ENCODE assay signal across 1 cellular context in the genomic region with DNA sequence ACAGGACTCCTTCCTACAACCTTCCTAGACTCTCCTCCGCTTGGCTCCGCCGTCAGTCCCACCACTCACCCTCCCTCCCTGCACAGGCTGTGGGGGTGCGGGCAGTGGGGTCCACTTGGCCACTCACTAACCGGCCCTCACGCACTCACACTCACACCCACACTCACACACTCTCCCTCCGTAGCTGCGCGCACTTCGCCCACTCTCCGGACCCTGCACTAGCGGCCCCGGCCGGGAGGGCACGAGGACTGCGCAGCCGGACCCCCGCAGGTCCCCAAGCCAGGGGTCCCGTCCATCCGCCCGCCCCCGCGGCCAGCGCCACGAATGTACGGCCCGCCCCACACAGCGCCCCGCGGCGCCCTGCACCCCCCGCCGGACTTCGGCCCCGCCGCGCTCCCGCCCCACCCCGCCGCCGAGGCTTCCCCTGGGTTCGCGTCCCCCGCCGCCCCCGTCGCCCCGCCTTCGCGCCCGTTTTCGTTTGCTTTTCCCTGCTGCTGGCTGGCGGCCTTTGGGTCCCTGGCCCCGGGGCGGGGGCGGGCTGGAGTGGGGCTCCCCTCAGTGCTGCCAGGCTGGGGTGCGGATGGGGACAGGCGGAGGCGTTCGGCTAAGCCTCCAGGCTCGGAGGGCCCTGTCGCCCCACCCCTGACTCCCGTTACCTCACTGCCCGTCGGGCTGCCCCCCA.
A peak's percentile ranks its signal among the peaks of the same experiment; 100 is the strongest.
TF ChIP-seq lines count a peak whose summit lies in the region.

No MANE protein-coding gene starts in this region.

TF ChIP-seq in GM12878, 131 proteins besides CTCF, POLR2A, EP300 and RAD21:
- TF ChIP-seq SRF (IDR thresholded peaks at IDR 0.05; ENCODE audit: low read depth in 2 of 2, low read length in 2 of 2) (no peak), EGR1 (IDR thresholded peaks at IDR 0.05; ENCODE audit: borderline replicate concordance in 1 of 2, low read depth in 2 of 2, low read length in 2 of 2) (peak in 1 of 2 experiments; percentile 71; a peak in 2 of 3 replicates), SIX5 (IDR thresholded peaks at IDR 0.05; ENCODE audit: low read depth, low read length, severe bottlenecking) (no peak), JUND (IDR thresholded peaks at IDR 0.05; ENCODE audit: low read depth, low read length) (no peak), TARDBP (IDR thresholded peaks at IDR 0.05; ENCODE audit: borderline replicate concordance) (no peak), KDM1A (IDR thresholded peaks at IDR 0.05; ENCODE audit: borderline replicate concordance) (no peak), BACH1 (IDR thresholded peaks at IDR 0.05; ENCODE audit: borderline replicate concordance) (no peak), DPF2 (IDR thresholded peaks at IDR 0.05) (0 out of 2 replicates have a peak, but pooled peaks have one; percentile 33), SMARCA5 (IDR thresholded peaks at IDR 0.05) (0 out of 2 replicates have a peak, but pooled peaks have one; percentile 63), IKZF1 (conservative IDR thresholded peaks at IDR 0.05) (0 out of 2 replicates have a peak, but pooled peaks have one; percentile 11)
